ENCODE assay signal across 8 cellular contexts in the genomic region with DNA sequence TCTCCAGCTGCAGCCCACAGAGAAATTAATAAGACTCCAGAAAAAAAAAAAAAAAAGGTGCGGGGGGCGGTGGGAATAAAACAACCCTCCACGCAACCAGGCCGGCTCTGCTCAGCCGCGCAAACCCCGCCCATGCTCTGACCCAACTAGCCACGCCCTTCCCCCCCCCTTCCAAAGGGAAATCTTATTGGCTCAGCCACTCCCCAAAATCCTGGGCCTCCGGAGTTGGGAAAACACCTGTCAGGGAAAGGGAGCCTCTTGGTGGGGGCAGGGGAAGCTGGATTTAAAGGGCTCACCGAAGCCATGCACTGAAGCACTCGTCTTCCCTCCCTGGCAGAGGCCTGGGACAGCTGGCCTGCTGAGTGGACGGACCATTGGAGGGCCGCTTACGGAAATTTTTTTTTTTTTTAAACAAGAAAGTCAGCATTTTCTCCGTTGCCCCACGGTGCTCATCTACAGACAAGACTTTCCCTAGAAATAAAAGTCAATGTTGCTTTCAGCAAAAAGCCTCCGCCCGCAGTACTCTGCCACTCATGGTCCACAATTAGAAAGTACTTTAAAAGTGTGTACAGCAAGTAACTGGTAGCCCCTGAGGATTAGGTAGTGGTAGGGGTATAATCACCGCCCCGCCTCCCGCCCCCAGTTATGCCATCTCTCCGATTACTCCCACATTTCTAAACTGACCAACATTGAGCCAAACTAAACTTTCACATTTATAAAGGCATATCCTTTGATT. TPM values are rescaled to one million over a fixed set of nuclear protein-coding genes. Genes with fewer than 3 reads are reported as not detected.
A peak's percentile ranks its signal among the peaks of the same experiment; 100 is the strongest.
DNase-seq lines count a peak whose midpoint lies in the region; ATAC-seq and TF ChIP-seq lines count a peak whose summit lies in the region.

No MANE protein-coding gene starts in this region.

- 29 to 32% methylated on average over 22 of the region's 22 CpGs for WGBS in lower leg skin, 2 donors

- ATAC-seq in thoracic aorta (ENCODE audit: insufficient number of reproducible peaks, low FRiP score, low read depth) (peak; percentile 54), HG03439 (IDR thresholded peaks at IDR 0.05; ENCODE audit: unreplicated experiment) (no peak), HG02852 (IDR thresholded peaks at IDR 0.05; ENCODE audit: unreplicated experiment) (no peak)

- DNase-seq in DMS 273 (lab: John Stamatoyannopoulos, UW; ENCODE audit: unreplicated experiment), result peak; percentile 87
- DNase-seq in NCI-H2196 (lab: John Stamatoyannopoulos, UW; ENCODE audit: unreplicated experiment), result peak; percentile 9
- DNase-seq in lower leg skin (ENCODE audit: low spot score in 2 of 2), result peak; percentile 30 to 70
- DNase-seq in thoracic aorta (ENCODE audit: low spot score), result no peak
- DNase-seq in NCI-H1092 (lab: John Stamatoyannopoulos, UW), result no peak

- H3K27me3 ChIP-seq in thoracic aorta (replicated peaks; ENCODE audit: insufficient read depth), result no peaks in the 10 kb centered on the region

- H3K27ac ChIP-seq in cingulate gyrus (ENCODE audit: low read depth, low read length) (peak overlapping the region; percentile 47), thoracic aorta (peak overlapping the region; percentile 81 to 85)

- H3K36me3 ChIP-seq in thoracic aorta, result no peaks in the 10 kb centered on the region

- no peak for TF ChIP-seq POLR2A in lower leg skin (IDR thresholded peaks at IDR 0.05)

- intact Hi-C loops in lower leg skin (cut with DNase I; ENCODE audit: low total_unique reads), result no loop called here

- no peak for TF ChIP-seq CTCF in lower leg skin (IDR thresholded peaks at IDR 0.05)
- no peak for TF ChIP-seq CTCF in thoracic aorta (IDR thresholded peaks at IDR 0.05)

- H3K4me3 ChIP-seq in lower leg skin (ENCODE audit: low read depth, poor library complexity, severe bottlenecking) (peak overlapping the region; percentile 39), thoracic aorta (peak overlapping the region; percentile 91)

- H3K4me1 ChIP-seq in thoracic aorta (ENCODE audit: control insufficient read depth in 1 of 2, low read depth in 2 of 2), result peaks cover 0 to 15% of the 10 kb centered on the region in 2 donors

- H3K9me3 ChIP-seq in thoracic aorta, result no peaks in the 10 kb centered on the region

RNA-seq across cellular contexts. Expression of gene ERBB4, which starts 0.7 kb away (rescaled TPM):
- total RNA-seq in lower leg skin, result 1 to 10 TPM in 1 of 4 donors, under 1 TPM in 3; 0.59 to 1.5 (median 0.83) TPM
- 10 to 100 TPM; 15.7 to 29.3 TPM for total RNA-seq in thoracic aorta

Comparison
In these comparisons a context has a peak if more than half of its experiments do, and no peak if none do; other contexts are left out.
1. DNase-seq: peak in DMS 273 (single experiment), NCI-H2196 (single experiment) and lower leg skin (2 of 2); none in thoracic aorta (single experiment) and NCI-H1092 (single experiment).
2. RNA of gene ERBB4, which starts 0.7 kb away (total RNA-seq): 15.7 to 29.3 TPM in thoracic aorta; 0.59 to 1.5 TPM in lower leg skin; every median in the first group is over 4 times any median in the second.